Comparison of ENCODE assay signal across 11 cellular contexts in genomic region chr16:47732122-47732805, GRCh38.
A peak's percentile ranks its signal among the peaks of the same experiment; 100 is the strongest.
DNase-seq lines count a peak whose midpoint lies in the region; ATAC-seq lines count a peak whose summit lies in the region.
"Had no signal": no experiment of that assay in that cellular context is flagged by ENCODE, and none has a peak within 500 bp of the region (broad histone marks: within the 10 kb centered on the region; RNA-seq: fewer than 3 reads in every experiment).

No MANE protein-coding gene starts in this region.

- intact Hi-C loops in left ventricle myocardium superior (cut with micrococcal nuclease), result no loop called here

- peak; percentile 93 to 95 for ATAC-seq in activated naive CD4-positive, alpha-beta T cell treated with anti-CD3 and anti-CD28 coated beads, Interleukin-2, amount 50 U/mL, for 72 hours
- peak; percentile 87 for ATAC-seq in stimulated activated naive CD8-positive, alpha-beta T cell treated with anti-CD3 and anti-CD28 coated beads, Interleukin-15, Interleukin-2, amounts not matched to agents 100 U/mL and 50 U/mL, for 24 hours
- ATAC-seq in left ventricle myocardium superior, result no peak
- ATAC-seq: left lobe of liver had no signal

- H3K9me3 Mint-ChIP-seq in activated naive CD4-positive, alpha-beta T cell treated with anti-CD3 and anti-CD28 coated beads, Interleukin-2, amount 50 U/mL, for 72 hours, result peaks cover 0 to 4% of the 10 kb centered on the region in 2 donors
- H3K9me3 Mint-ChIP-seq: central memory CD8-positive, alpha-beta T cell had no signal

- DNase-seq in activated naive CD4-positive, alpha-beta T cell treated with anti-CD3 and anti-CD28 coated beads, Interleukin-2, amount 50 U/mL, for 72 hours (ENCODE audit: low spot score in 2 of 2), result peak in 1 of 2 donors; percentile 9
- no peak for DNase-seq in activated naive CD4-positive, alpha-beta T cell (lab: John Stamatoyannopoulos, UW)
- peak; percentile 16 for DNase-seq in RKO (ENCODE audit: low spot score)
- peak; percentile 75 for DNase-seq in epithelial cell of prostate (ENCODE audit: low read depth, low spot score)
- peak; percentile 14 for DNase-seq in stimulated activated naive CD8-positive, alpha-beta T cell treated with anti-CD3 and anti-CD28 coated beads, Interleukin-15, Interleukin-2, amounts not matched to agents 100 U/mL and 50 U/mL, for 24 hours
- no peak for DNase-seq in Ammon's horn (ENCODE audit: low spot score)
- DNase-seq in DMS 273 (lab: John Stamatoyannopoulos, UW; ENCODE audit: unreplicated experiment), result no peak
- no peak for DNase-seq in left ventricle myocardium superior
- DNase-seq: NCI-H146 had no signal

- peak overlapping the region; percentile 57 for H3K27ac ChIP-seq in epithelial cell of prostate

- H3K36me3 Mint-ChIP-seq in activated naive CD4-positive, alpha-beta T cell treated with anti-CD3 and anti-CD28 coated beads, Interleukin-2, amount 50 U/mL, for 72 hours, result no peaks in the 10 kb centered on the region

- peak overlapping the region; percentile 83 to 85 for H3K27ac Mint-ChIP-seq in activated naive CD4-positive, alpha-beta T cell treated with anti-CD3 and anti-CD28 coated beads, Interleukin-2, amount 50 U/mL, for 72 hours

Comparison
In these comparisons a context has a peak if more than half of its experiments do, and no peak if none do; other contexts are left out.
1. DNase-seq: peak in RKO (single experiment), epithelial cell of prostate (single experiment) and stimulated activated naive CD8-positive, alpha-beta T cell treated with anti-CD3 and anti-CD28 coated beads, Interleukin-15, Interleukin-2, amounts not matched to agents 100 U/mL and 50 U/mL, for 24 hours (single experiment); none in activated naive CD4-positive, alpha-beta T cell (0 of 4), Ammon's horn (single experiment), DMS 273 (single experiment) and left ventricle myocardium superior (single experiment).